ENCODE assay signal across 13 cellular contexts in genomic region chr3:124731760-124732159, GRCh38. TPM values are rescaled to one million over a fixed set of nuclear protein-coding genes. Genes with fewer than 3 reads are reported as not detected.
DNase-seq lines count a peak whose midpoint lies in the region; ATAC-seq, FAIRE-seq and TF ChIP-seq lines count a peak whose summit lies in the region.
"Had no signal": no experiment of that assay in that cellular context is flagged by ENCODE, and none has a peak within 500 bp of the region (broad histone marks: within the 10 kb centered on the region; RNA-seq: fewer than 3 reads in every experiment).

No MANE protein-coding gene starts in this region.

- H2AFZ ChIP-seq in SK-N-SH (ENCODE audit: low read depth) (no peak overlapping the region), neuron (ENCODE audit: low read depth, low read length) (no peak overlapping the region)

- 86% methylated on average over 4 of the region's 4 CpGs for WGBS in SK-N-SH (ENCODE audit: low lambda C conversion rate)
- 85 to 88% (median 87%) methylated on average over 4 of the region's 4 CpGs for WGBS in small intestine, 3 donors

- no peaks in the 10 kb centered on the region for H4K20me1 ChIP-seq in SK-N-SH (ENCODE audit: insufficient read depth)

- no peak for FAIRE-seq in small intestine (lab: Jason Lieb, UNC)
- FAIRE-seq: A204.1, G401.6, GM19239 had no signal

- H3K4me1 Mint-ChIP-seq in activated naive CD8-positive, alpha-beta T cell treated with anti-CD3 and anti-CD28 coated beads, Interleukin-2, amount 50 U/mL, for 24 hours = peaks cover 42% of the 10 kb centered on the region

- TF ChIP-seq CTCF in SK-N-SH (IDR thresholded peaks at IDR 0.05) (no peak), LNCaP clone FGC (IDR thresholded peaks at IDR 0.05; ENCODE audit: control insufficient read depth, extremely low read depth, insufficient read depth) (no peak)

- TF ChIP-seq EP300 in SK-N-SH (IDR thresholded peaks at IDR 0.05; ENCODE audit: borderline replicate concordance in 1 of 2, low read depth in 1 of 2, low read length in 1 of 2) = no peak

- TF ChIP-seq RAD21 in SK-N-SH (IDR thresholded peaks at IDR 0.05; ENCODE audit: low read length) = no peak

- H3K27ac Mint-ChIP-seq in activated naive CD8-positive, alpha-beta T cell treated with anti-CD3 and anti-CD28 coated beads, Interleukin-2, amount 50 U/mL, for 24 hours = no peak overlapping the region

- peak overlapping the region; percentile 95 for H3K4me2 ChIP-seq in SK-N-SH

- POLR2A ChIA-PET in SK-N-SH (lab: Yijun Ruan, JAX) = interaction anchor here (0.9 kb wide), 1 partner anchor 116 kb away, joined by 3 read pairs; no protein-coding TSS in a partner anchor

- no peaks in the 10 kb centered on the region for H3K9me3 ChIP-seq in SK-N-SH
- no peaks in the 10 kb centered on the region for H3K9me3 ChIP-seq in neuron (ENCODE audit: low read length)
- no peaks in the 10 kb centered on the region for H3K9me3 ChIP-seq in small intestine (ENCODE audit: control insufficient read depth, low read depth)

- no peak for ATAC-seq in SK-N-SH treated with all-trans-retinoic acid at 6 μM for 48 hours
- no peak for ATAC-seq in activated naive CD8-positive, alpha-beta T cell treated with anti-CD3 and anti-CD28 coated beads, Interleukin-2, amount 50 U/mL, for 24 hours
- ATAC-seq in GM19395 (IDR thresholded peaks at IDR 0.05; ENCODE audit: unreplicated experiment) = no peak

- H3K36me3 ChIP-seq in SK-N-SH (replicated peaks in 1 of 2; ENCODE audit: control insufficient read depth in 1 of 2, insufficient read depth in 2 of 2, low read length in 1 of 2) = peaks cover 7 to 29% of the 10 kb centered on the region in 2 experiments
- peaks cover 19% of the 10 kb centered on the region for H3K36me3 ChIP-seq in neuron (ENCODE audit: insufficient read depth, low read length)
- no peaks in the 10 kb centered on the region for H3K36me3 ChIP-seq in small intestine (ENCODE audit: control insufficient read depth in 2 of 2, insufficient read depth in 2 of 2, low read length in 2 of 2)

- no peaks in the 10 kb centered on the region for H3K27me3 ChIP-seq in SK-N-SH (ENCODE audit: insufficient read depth)
- no peaks in the 10 kb centered on the region for H3K27me3 ChIP-seq in neuron (ENCODE audit: insufficient read depth, low read length)
- no peaks in the 10 kb centered on the region for H3K27me3 ChIP-seq in small intestine (ENCODE audit: control insufficient read depth in 2 of 2, insufficient read depth in 2 of 2, low read length in 2 of 2)

- peak overlapping the region; percentile 100 for H3K4me3 Mint-ChIP-seq in activated naive CD8-positive, alpha-beta T cell treated with anti-CD3 and anti-CD28 coated beads, Interleukin-2, amount 50 U/mL, for 24 hours

- H3K27me3 Mint-ChIP-seq in activated naive CD8-positive, alpha-beta T cell treated with anti-CD3 and anti-CD28 coated beads, Interleukin-2, amount 50 U/mL, for 24 hours = peaks cover 10% of the 10 kb centered on the region

- peaks cover 7 to 14% of the 10 kb centered on the region in 2 experiments; a peak in 3 of 4 replicates for H3K4me1 ChIP-seq in SK-N-SH (ENCODE audit: control insufficient read depth in 1 of 2, insufficient read depth in 2 of 2, low read depth in 1 of 2, low read length in 1 of 2)
- peaks cover 14% of the 10 kb centered on the region for H3K4me1 ChIP-seq in neuron (ENCODE audit: insufficient read depth, low read length)
- H3K4me1 ChIP-seq in small intestine (ENCODE audit: control insufficient read depth in 2 of 2, insufficient read depth in 1 of 2, low read depth in 1 of 2, low read length in 1 of 2) = no peaks in the 10 kb centered on the region

- H3K9me2 ChIP-seq in SK-N-SH = no peaks in the 10 kb centered on the region

- H3F3A ChIP-seq in SK-N-SH (replicated peaks; ENCODE audit: insufficient read depth) = no peaks in the 10 kb centered on the region

- H3K9ac ChIP-seq in SK-N-SH = no peak overlapping the region

- H3K27ac ChIP-seq in SK-N-SH (ENCODE audit: low read depth in 2 of 2, low read length in 1 of 2) = no peak overlapping the region
- no peak overlapping the region for H3K27ac ChIP-seq in small intestine (ENCODE audit: low read depth in 1 of 2, low read length in 1 of 2)

- H3K79me2 ChIP-seq in SK-N-SH (ENCODE audit: insufficient read depth) = peaks cover 57% of the 10 kb centered on the region

- peak overlapping the region; percentile 84 to 86; a peak in 1 of 4 replicates for H3K4me3 ChIP-seq in SK-N-SH (ENCODE audit: low read depth in 2 of 2, low read length in 1 of 2)
- H3K4me3 ChIP-seq in LNCaP clone FGC (ENCODE audit: low read depth, low read length) = peak overlapping the region; percentile 90
- peak overlapping the region; percentile 59 for H3K4me3 ChIP-seq in neuron (ENCODE audit: low read length)
- no peak overlapping the region for H3K4me3 ChIP-seq in small intestine (ENCODE audit: low read depth in 1 of 2, low read length in 2 of 2)

- H3K9me3 Mint-ChIP-seq in activated naive CD8-positive, alpha-beta T cell treated with anti-CD3 and anti-CD28 coated beads, Interleukin-2, amount 50 U/mL, for 24 hours = no peaks in the 10 kb centered on the region

- H3K36me3 Mint-ChIP-seq in activated naive CD8-positive, alpha-beta T cell treated with anti-CD3 and anti-CD28 coated beads, Interleukin-2, amount 50 U/mL, for 24 hours (ENCODE audit: low read depth) = peaks cover 32% of the 10 kb centered on the region

- no peak for DNase-seq in SK-N-SH
- DNase-seq in LNCaP clone FGC (ENCODE audit: low read depth) = no peak
- no peak for DNase-seq in activated naive CD8-positive, alpha-beta T cell treated with anti-CD3 and anti-CD28 coated beads, Interleukin-2, amount 50 U/mL, for 24 hours
- no peak for DNase-seq in NCI-H2196 (lab: John Stamatoyannopoulos, UW; ENCODE audit: unreplicated experiment)
- DNase-seq in small intestine = no peak
- DNase-seq: activated naive CD4-positive, alpha-beta T cell treated with Interleukin-2 at 50 U/mL for 16 hours; NCI-H510A had no signal

- CTCF ChIA-PET in SK-N-SH (lab: Yijun Ruan, JAX) = interaction anchor here (1.8 kb wide), 1 partner anchor 170 kb away, joined by 5 read pairs; no protein-coding TSS in a partner anchor

TF ChIP-seq in SK-N-SH, 30 proteins besides CTCF, POLR2A, EP300 and RAD21:
- TF ChIP-seq MEF2A (IDR thresholded peaks at IDR 0.05; ENCODE audit: borderline replicate concordance, low read depth) (no peak), GATA2 (CRISPR knock-in tag; IDR thresholded peaks at IDR 0.05) (no peak), RFX5 (IDR thresholded peaks at IDR 0.05; ENCODE audit: low read length) (no peak)
TF ChIP-seq in SK-N-SH: peak in this region for 0.

TF ChIP-seq in SK-N-SH treated with all-trans-retinoic acid at 6 μM for 48 hours, 23 proteins besides CTCF, POLR2A, EP300 and RAD21:
- TF ChIP-seq TOX (CRISPR knock-in tag; IDR thresholded peaks at IDR 0.05; ENCODE audit: borderline replicate concordance) (no peak), ZNF565 (CRISPR knock-in tag; conservative IDR thresholded peaks at IDR 0.05; ENCODE audit: low read depth) (no peak), GLIS3 (CRISPR knock-in tag; IDR thresholded peaks at IDR 0.05) (no peak), ZC3H10 (CRISPR knock-in tag; IDR thresholded peaks at IDR 0.05) (no peak), ZNF8 (CRISPR knock-in tag; IDR thresholded peaks at IDR 0.05) (no peak), TCF4 (CRISPR knock-in tag; IDR thresholded peaks at IDR 0.05; ENCODE audit: borderline replicate concordance) (no peak)

RNA-seq across cellular contexts. Expression of gene UMPS, which starts 1.5 kb away (rescaled TPM):
- polyA plus RNA-seq in SK-N-SH (2012; rRNA removed) (25.1 and 32.0 TPM in 2 replicates), small intestine (10 to 100 TPM; 12.1 to 23.4 (median 15.7) TPM)
- 29.2 and 30.9 TPM in 2 replicates for polyA plus RNA-seq in SK-N-SH (2012; cell fraction: cytosol; rRNA removed)
- 18.2 and 25.5 TPM in 2 replicates for polyA plus RNA-seq in SK-N-SH (2012; cell fraction: nucleus; rRNA removed)

Comparison
In these comparisons a context has a peak if more than half of its experiments do, and no peak if none do; other contexts are left out.
1. H3K4me3 ChIP-seq: peak in SK-N-SH (2 of 2), LNCaP clone FGC (single experiment) and neuron (single experiment); none in small intestine (0 of 2).